21 cellular contexts compared by ENCODE assay signal in the genomic region with DNA sequence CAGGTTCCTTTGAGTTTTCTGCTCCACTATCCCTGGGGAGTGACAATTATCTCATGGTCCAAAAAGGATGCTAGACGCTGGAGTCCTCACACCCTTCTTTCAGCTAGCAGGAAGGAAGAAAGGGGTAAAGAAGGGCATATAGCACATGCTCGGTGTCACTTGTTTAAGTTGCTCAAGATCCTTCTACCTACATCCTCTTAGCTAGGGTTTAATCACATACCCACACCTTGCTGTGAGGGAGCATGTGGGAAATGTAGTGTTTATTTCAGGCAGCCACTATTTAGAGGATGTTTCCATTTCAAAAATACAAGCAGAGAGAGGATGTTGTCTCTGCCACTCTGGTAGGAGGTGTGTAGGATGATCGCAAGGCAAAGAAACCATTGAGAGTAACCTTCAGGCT. TPM values are rescaled to one million over a fixed set of nuclear protein-coding genes. Genes with fewer than 3 reads are reported as not detected.
DNase-seq lines count a peak whose midpoint lies in the region; ATAC-seq and TF ChIP-seq lines count a peak whose summit lies in the region.
"Had no signal": no experiment of that assay in that cellular context is flagged by ENCODE, and none has a peak within 500 bp of the region (broad histone marks: within the 10 kb centered on the region; RNA-seq: fewer than 3 reads in every experiment).

No MANE protein-coding gene starts in this region.

- H3K9me3 ChIP-seq in HEK293 (ENCODE audit: control insufficient read depth, insufficient read depth, low read depth, low read length): no peaks in the 10 kb centered on the region
- H3K9me3 ChIP-seq in A673 (ENCODE audit: low read depth, low read length, poor library complexity, severe bottlenecking): no peaks in the 10 kb centered on the region
- H3K9me3 ChIP-seq in gastroesophageal sphincter: no peaks in the 10 kb centered on the region
- H3K9me3 ChIP-seq: colonic mucosa had no signal

- POLR2A ChIA-PET in activated CD4-positive, alpha-beta T cell treated with anti-CD3 and anti-CD28 coated beads, Interleukin-2, amount 10 ng/mL, durations not matched to agents 7 days and 5 days (lab: Charles Lee): no interaction called here
- POLR2A ChIA-PET in HEK293 (lab: Yijun Ruan, JAX) (no interaction called here), A673 (lab: Charles Lee; ENCODE audit: low non-redundant PET) (no interaction called here)

- ATAC-seq in stimulated activated effector memory CD8-positive, alpha-beta T cell treated with anti-CD3 and anti-CD28 coated beads, Interleukin-12 subunit alpha, Interleukin-12 subunit beta, amount 100 ng/mL, for 72 hours: no peak
- ATAC-seq in gastroesophageal sphincter: no peak

- H3K4me1 ChIP-seq in HEK293 (ENCODE audit: control insufficient read depth, insufficient read depth, low read length) (no peaks in the 10 kb centered on the region; the same call in 1 of the 2 replicates), A673 (ENCODE audit: insufficient read depth, low read length, poor library complexity, severe bottlenecking) (peaks cover 24% of the 10 kb centered on the region), gastroesophageal sphincter (peaks cover 0 to 24% (median 5%) of the 10 kb centered on the region in 3 donors)
- H3K4me1 ChIP-seq: colonic mucosa had no signal

- peak overlapping the region; percentile 37 for H3K27ac Mint-ChIP-seq in activated CD4-positive, alpha-beta T cell treated with anti-CD3 and anti-CD28 coated beads, Interleukin-2, amount 10 ng/mL, durations not matched to agents 7 days and 5 days
- H3K27ac Mint-ChIP-seq in activated naive CD8-positive, alpha-beta T cell: peak overlapping the region; percentile 75
- H3K27ac Mint-ChIP-seq in stimulated activated effector memory CD8-positive, alpha-beta T cell treated with anti-CD3 and anti-CD28 coated beads, Interleukin-12 subunit alpha, Interleukin-12 subunit beta, amount 100 ng/mL, for 72 hours: peak overlapping the region; percentile 74

- peaks cover 67% of the 10 kb centered on the region for H3K4me1 Mint-ChIP-seq in activated CD4-positive, alpha-beta T cell treated with anti-CD3 and anti-CD28 coated beads, Interleukin-2, amount 10 ng/mL, durations not matched to agents 7 days and 5 days
- H3K4me1 Mint-ChIP-seq in activated naive CD8-positive, alpha-beta T cell (ENCODE audit: low read depth): peaks cover 71% of the 10 kb centered on the region
- H3K4me1 Mint-ChIP-seq in stimulated activated effector memory CD8-positive, alpha-beta T cell treated with anti-CD3 and anti-CD28 coated beads, Interleukin-12 subunit alpha, Interleukin-12 subunit beta, amount 100 ng/mL, for 72 hours: peaks cover 80% of the 10 kb centered on the region

- WGBS in gastroesophageal sphincter (ENCODE audit: low coverage in 1 of 2), 2 donors: 76 to 85% methylated on average over 2 to 3 of the region's 3 CpGs

- no peak for TF ChIP-seq POLR2A in gastroesophageal sphincter (IDR thresholded peaks at IDR 0.05)

- H3K36me3 Mint-ChIP-seq in activated CD4-positive, alpha-beta T cell treated with anti-CD3 and anti-CD28 coated beads, Interleukin-2, amount 10 ng/mL, durations not matched to agents 7 days and 5 days (ENCODE audit: low read depth): peaks cover 52% of the 10 kb centered on the region
- H3K36me3 Mint-ChIP-seq in activated naive CD8-positive, alpha-beta T cell: peaks cover 7% of the 10 kb centered on the region
- peaks cover 61% of the 10 kb centered on the region for H3K36me3 Mint-ChIP-seq in stimulated activated effector memory CD8-positive, alpha-beta T cell treated with anti-CD3 and anti-CD28 coated beads, Interleukin-12 subunit alpha, Interleukin-12 subunit beta, amount 100 ng/mL, for 72 hours

- intact Hi-C loops in A673 (cut with micrococcal nuclease; ENCODE audit: unreplicated experiment): no loop called here

- TF ChIP-seq CTCF in HEK293 (tag by site-specific recombination; IDR thresholded peaks at IDR 0.05) (no peak), A673 (conservative IDR thresholded peaks at IDR 0.05; ENCODE audit: low read depth, low read length) (no peak), gastroesophageal sphincter (IDR thresholded peaks at IDR 0.05) (no peak)

- CTCF ChIA-PET in activated CD4-positive, alpha-beta T cell treated with anti-CD3 and anti-CD28 coated beads, Interleukin-2, amount 10 ng/mL, durations not matched to agents 7 days and 5 days (lab: Charles Lee): interaction anchor here (0.9 to 2.9 kb wide), 3 partner anchors 20 to 36 kb away, joined by 3 to 9 read pairs (median 3); no protein-coding TSS in a partner anchor
- CTCF ChIA-PET in HEK293 (lab: Yijun Ruan, JAX) (no interaction called here), A673 (lab: Charles Lee) (no interaction called here)

- no peak for TF ChIP-seq EP300 in gastroesophageal sphincter (IDR thresholded peaks at IDR 0.05)

- BruUV-seq in A673 (replicated peaks; lab: Mats Ljungman, UMichigan): no TSS peak

- H3K36me3 ChIP-seq in HEK293 (ENCODE audit: control insufficient read depth in 2 of 2, insufficient read depth in 1 of 2, low read length in 2 of 2): no peaks in the 10 kb centered on the region
- H3K36me3 ChIP-seq in A673 (ENCODE audit: insufficient read depth, low read length, poor library complexity, severe bottlenecking): peaks cover 9% of the 10 kb centered on the region
- no peaks in the 10 kb centered on the region for H3K36me3 ChIP-seq in gastroesophageal sphincter
- H3K36me3 ChIP-seq: colonic mucosa had no signal

- no peak for DNase-seq in activated CD4-positive, alpha-beta T cell treated with anti-CD3 and anti-CD28 coated beads, Interleukin-2, amount 10 ng/mL, durations not matched to agents 7 days and 5 days
- no peak for DNase-seq in activated CD4-positive, alpha-beta T cell treated with anti-CD3 and anti-CD28 coated beads, Interleukin-2, amount 50 U/mL, for 4 hours
- DNase-seq in stimulated activated effector memory CD8-positive, alpha-beta T cell treated with anti-CD3 and anti-CD28 coated beads, Interleukin-12 subunit alpha, Interleukin-12 subunit beta, amount 100 ng/mL, for 72 hours (ENCODE audit: low spot score in 2 of 2): no peak
- no peak for DNase-seq in stimulated activated CD4-positive, alpha-beta T cell treated with anti-CD3 and anti-CD28 coated beads, Interleukin-15, amount 100 ng/mL, for 24 hours
- DNase-seq in A673 (ENCODE audit: low spot score): no peak
- DNase-seq: activated CD4-positive, alpha-beta T cell treated with anti-CD3 and anti-CD28 coated beads for 1 hour; colonic mucosa; hypothalamus; NCI-H2081; NCI-H524; SHP77 treated with DMSO at 0.1 percent for 48 hours; trophoblast cell had no signal

- H3K27me3 Mint-ChIP-seq in activated CD4-positive, alpha-beta T cell treated with anti-CD3 and anti-CD28 coated beads, Interleukin-2, amount 10 ng/mL, durations not matched to agents 7 days and 5 days: no peaks in the 10 kb centered on the region
- no peaks in the 10 kb centered on the region for H3K27me3 Mint-ChIP-seq in activated naive CD8-positive, alpha-beta T cell

- no peaks in the 10 kb centered on the region for H3K9me3 Mint-ChIP-seq in activated CD4-positive, alpha-beta T cell treated with anti-CD3 and anti-CD28 coated beads, Interleukin-2, amount 10 ng/mL, durations not matched to agents 7 days and 5 days
- no peaks in the 10 kb centered on the region for H3K9me3 Mint-ChIP-seq in activated naive CD8-positive, alpha-beta T cell (ENCODE audit: low read depth)
- H3K9me3 Mint-ChIP-seq in stimulated activated effector memory CD8-positive, alpha-beta T cell treated with anti-CD3 and anti-CD28 coated beads, Interleukin-12 subunit alpha, Interleukin-12 subunit beta, amount 100 ng/mL, for 72 hours: no peaks in the 10 kb centered on the region

- H3K4me3 ChIP-seq in HEK293 (ENCODE audit: low read depth, low read length) (no peak overlapping the region), A673 (ENCODE audit: low read depth, low read length, poor library complexity, severe bottlenecking) (no peak overlapping the region), gastroesophageal sphincter (no peak overlapping the region)
- H3K4me3 ChIP-seq: colonic mucosa, smooth muscle cell had no signal

- H3K27me3 ChIP-seq in A673 (replicated peaks; ENCODE audit: insufficient read depth, low read depth, low read length, poor library complexity) (no peaks in the 10 kb centered on the region), gastroesophageal sphincter (peaks cover 58% of the 10 kb centered on the region)

- H3K27ac ChIP-seq in HEK293 (ENCODE audit: extremely low read depth, low read depth, low read length): no peak overlapping the region
- no peak overlapping the region for H3K27ac ChIP-seq in A673 (ENCODE audit: low read depth, low read length, poor library complexity, severe bottlenecking)
- H3K27ac ChIP-seq in gastroesophageal sphincter: no peak overlapping the region
- H3K27ac ChIP-seq: C4-2B, colonic mucosa, HL-60 had no signal

- no peak overlapping the region for H3K4me3 Mint-ChIP-seq in activated CD4-positive, alpha-beta T cell treated with anti-CD3 and anti-CD28 coated beads, Interleukin-2, amount 10 ng/mL, durations not matched to agents 7 days and 5 days
- H3K4me3 Mint-ChIP-seq in activated naive CD8-positive, alpha-beta T cell: peak overlapping the region; percentile 30
- H3K4me3 Mint-ChIP-seq in stimulated activated effector memory CD8-positive, alpha-beta T cell treated with anti-CD3 and anti-CD28 coated beads, Interleukin-12 subunit alpha, Interleukin-12 subunit beta, amount 100 ng/mL, for 72 hours: peak overlapping the region; percentile 100

TF ChIP-seq in HEK293, 187 proteins besides CTCF, POLR2A, EP300 and RAD21 (continues in another document):
- TF ChIP-seq EGR2 (tag by site-specific recombination; IDR thresholded peaks at IDR 0.05; ENCODE audit: low read depth): peak; percentile 30; the same call in 1 of the 2 replicates

RNA-seq across cellular contexts. Expression of a gene that starts 4.5 kb away (rescaled TPM):
- 10 to 100 TPM; 77.8 to 81.0 TPM for total RNA-seq in activated CD4-positive, alpha-beta T cell treated with anti-CD3 and anti-CD28 coated beads, Interleukin-2, amount 10 ng/mL, durations not matched to agents 7 days and 5 days
- total RNA-seq in A673 (2021): 158 and 171 TPM in 2 replicates
- 10 to 100 TPM; 10.7 to 23.9 (median 18.2) TPM for total RNA-seq in gastroesophageal sphincter
- total RNA-seq: endothelial cell of umbilical vein, fibroblast of villous mesenchyme, pulmonary artery endothelial cell had no signal
